9 cellular contexts compared by ENCODE assay signal in genomic region chr1:167555971-167556714, GRCh38. TPM values are rescaled to one million over a fixed set of nuclear protein-coding genes. Genes with fewer than 3 reads are reported as not detected.
DNase-seq lines count a peak whose midpoint lies in the region; ATAC-seq and FAIRE-seq lines count a peak whose summit lies in the region.
"Had no signal": no experiment of that assay in that cellular context is flagged by ENCODE, and none has a peak within 500 bp of the region (broad histone marks: within the 10 kb centered on the region; RNA-seq: fewer than 3 reads in every experiment).

No MANE protein-coding gene starts in this region.

- peaks cover 0 to 2% of the 10 kb centered on the region in 2 donors for H3K27me3 Mint-ChIP-seq in T-cell

- no peak overlapping the region for H3K4me3 ChIP-seq in small intestine (ENCODE audit: low read depth in 1 of 2, low read length in 2 of 2)
- H3K4me3 ChIP-seq: skin epidermis had no signal

- H3K4me1 ChIP-seq in small intestine (ENCODE audit: control insufficient read depth in 2 of 2, insufficient read depth in 1 of 2, low read depth in 1 of 2, low read length in 1 of 2): peaks cover 3 to 4% of the 10 kb centered on the region in 2 donors

- peak; percentile 55 for DNase-seq in NK-92 treated with Interleukin-12 subunit alpha and Interleukin-12 subunit beta, amount 100 ng/mL, for 24 hours (lab: John Stamatoyannopoulos, UW)
- DNase-seq in NK-92 (lab: John Stamatoyannopoulos, UW; ENCODE audit: unreplicated experiment) (no peak), NCI-H1105 treated with DMSO at 0.1 percent for 48 hours (lab: John Stamatoyannopoulos, UW) (peak; percentile 75), T-cell (peak; percentile 45 to 79 (median 67)), anterior cingulate cortex (lab: John Stamatoyannopoulos, UW) (peak in 53 of 58 donors; percentile 16 to 86 (median 45)), hepatic stellate cell (ENCODE audit: low spot score) (peak; percentile 64), small intestine (peak; percentile 79)

- CTCF ChIA-PET in T-cell (lab: Charles Lee): interaction anchor here (0.6 to 2.6 kb wide), 14 partner anchors 15 to 646 kb away, joined by 3 to 15 read pairs (median 4); no protein-coding TSS in a partner anchor

- ATAC-seq in T-cell (replicated peaks in 1 of 4): no peak
- no peak for ATAC-seq in GM18519 (IDR thresholded peaks at IDR 0.05; ENCODE audit: low FRiP score, unreplicated experiment)

- no peaks in the 10 kb centered on the region for H3K27me3 ChIP-seq in small intestine (ENCODE audit: control insufficient read depth in 2 of 2, insufficient read depth in 2 of 2, low read length in 2 of 2)

- no peaks in the 10 kb centered on the region for H3K9me3 ChIP-seq in small intestine (ENCODE audit: control insufficient read depth, low read depth)

- no peaks in the 10 kb centered on the region for H3K36me3 Mint-ChIP-seq in T-cell

- no peaks in the 10 kb centered on the region for H3K36me3 ChIP-seq in small intestine (ENCODE audit: control insufficient read depth in 2 of 2, insufficient read depth in 2 of 2, low read length in 2 of 2)

- POLR2A ChIA-PET in T-cell (lab: Charles Lee): no interaction called here

- no peaks in the 10 kb centered on the region for H3K9me3 Mint-ChIP-seq in T-cell

- H3K4me1 Mint-ChIP-seq in T-cell: peaks cover 22 to 30% (median 28%) of the 10 kb centered on the region in 3 donors

- no peak for FAIRE-seq in small intestine (lab: Jason Lieb, UNC)

- H3K27ac ChIP-seq in small intestine (ENCODE audit: low read depth in 1 of 2, low read length in 1 of 2): no peak overlapping the region
- H3K27ac ChIP-seq: skin epidermis had no signal

- 4 to 13% (median 4%) methylated on average over 5 of the region's 5 CpGs for WGBS in small intestine, 3 donors

- no peak overlapping the region for H3K27ac Mint-ChIP-seq in T-cell

- H3K4me3 Mint-ChIP-seq in T-cell: peak overlapping the region in 2 of 3 donors; percentile 2 to 32

RNA-seq across cellular contexts. Expression of gene CREG1, which starts 2.6 kb away (rescaled TPM):
- 10 to 100 TPM in 3 of 5 donors, 1 to 10 TPM in 2; 9.1 to 13.0 (median 10.9) TPM for total RNA-seq in T-cell
- 10 to 100 TPM; 27.3 to 67.5 (median 51.1) TPM for polyA plus RNA-seq in small intestine

RNA-seq across cellular contexts. Expression of gene CD247, which starts 37.8 kb away (rescaled TPM):
- 100 to 1,000 TPM; 324 to 414 (median 385) TPM for total RNA-seq in T-cell
- polyA plus RNA-seq in small intestine: 1 to 10 TPM in 2 of 3 donors, under 1 TPM in 1; 0.45 to 3.5 (median 2.8) TPM
